ENCODE assay signal across 2 cellular contexts in genomic region chr10:110901954-110902819, GRCh38.
A peak's percentile ranks its signal among the peaks of the same experiment; 100 is the strongest.
TF ChIP-seq lines count a peak whose summit lies in the region.

No MANE protein-coding gene starts in this region.

TF ChIP-seq in HEK293, 187 proteins besides CTCF, POLR2A, EP300 and RAD21 (continues in another document):
- TF ChIP-seq BCL6B (tag by site-specific recombination; IDR thresholded peaks at IDR 0.05) (peak; percentile 76), ZNF585B (tag by site-specific recombination; IDR thresholded peaks at IDR 0.05) (no peak), TCF7L2 (IDR thresholded peaks at IDR 0.05; ENCODE audit: borderline replicate concordance, low read depth, low read length) (no peak), ZNF10 (tag by site-specific recombination; IDR thresholded peaks at IDR 0.05) (no peak), ZSCAN16 (tag by site-specific recombination; IDR thresholded peaks at IDR 0.05) (no peak), ZNF133 (tag by site-specific recombination; IDR thresholded peaks at IDR 0.05) (peak; percentile 95), ELK4 (IDR thresholded peaks at IDR 0.05; ENCODE audit: borderline replicate concordance, low read depth, low read length) (no peak), REPIN1 (tag by site-specific recombination; IDR thresholded peaks at IDR 0.05; ENCODE audit: low read depth) (no peak), ZNF324 (tag by site-specific recombination; IDR thresholded peaks at IDR 0.05) (0 out of 2 replicates have a peak, but pooled peaks have one; percentile 35), ZBTB11 (tag by site-specific recombination; conservative IDR thresholded peaks at IDR 0.05; ENCODE audit: low read depth) (no peak), ZNF704 (tag by site-specific recombination; IDR thresholded peaks at IDR 0.05) (no peak), ZNF423 (tag by site-specific recombination; IDR thresholded peaks at IDR 0.05) (no peak), ZNF692 (tag by site-specific recombination; IDR thresholded peaks at IDR 0.05) (peak; percentile 78), ZNF561 (tag by site-specific recombination; IDR thresholded peaks at IDR 0.05; ENCODE audit: borderline replicate concordance) (no peak), ZNF701 (tag by site-specific recombination; IDR thresholded peaks at IDR 0.05) (no peak), ZSCAN5A (tag by site-specific recombination; IDR thresholded peaks at IDR 0.05) (no peak), ZNF558 (tag by site-specific recombination; IDR thresholded peaks at IDR 0.05) (no peak), ZNF830 (tag by site-specific recombination; IDR thresholded peaks at IDR 0.05; ENCODE audit: low read depth) (no peak), ZNF621 (tag by site-specific recombination; IDR thresholded peaks at IDR 0.05) (no peak), ZNF391 (tag by site-specific recombination; IDR thresholded peaks at IDR 0.05; ENCODE audit: borderline replicate concordance, low read depth) (no peak)

TF ChIP-seq in HepG2, 621 proteins besides CTCF, POLR2A, EP300 and RAD21:
- TF ChIP-seq RFXANK (CRISPR knock-in tag; IDR thresholded peaks at IDR 0.05) (no peak), MTF1 (CRISPR knock-in tag; IDR thresholded peaks at IDR 0.05) (no peak), THAP9 (CRISPR knock-in tag; IDR thresholded peaks at IDR 0.05; ENCODE audit: borderline replicate concordance) (no peak), FOSL2 (CRISPR knock-in tag; IDR thresholded peaks at IDR 0.05) (peak; percentile 91), CEBPG (CRISPR knock-in tag; IDR thresholded peaks at IDR 0.05) (peak; percentile 66; the same call in 1 of the 2 replicates), ARNT2 (CRISPR knock-in tag; IDR thresholded peaks at IDR 0.05; ENCODE audit: low read depth) (no peak), ZNF205 (CRISPR knock-in tag; IDR thresholded peaks at IDR 0.05) (no peak), ZBTB26 (CRISPR knock-in tag; IDR thresholded peaks at IDR 0.05; ENCODE audit: borderline replicate concordance) (peak; percentile 86), ATF4 (CRISPR knock-in tag; IDR thresholded peaks at IDR 0.05) (peak in 1 of 2 experiments; percentile 95; a peak in 2 of 4 replicates), ATF3 (CRISPR knock-in tag; IDR thresholded peaks at IDR 0.05) (0 out of 2 replicates have a peak, but pooled peaks have one; percentile 9), CEBPB (IDR thresholded peaks at IDR 0.05; ENCODE audit: borderline replicate concordance, low read depth, low read length) (peak; percentile 70; the same call in 1 of the 2 replicates)
